3 cellular contexts compared by ENCODE assay signal in the genomic region with DNA sequence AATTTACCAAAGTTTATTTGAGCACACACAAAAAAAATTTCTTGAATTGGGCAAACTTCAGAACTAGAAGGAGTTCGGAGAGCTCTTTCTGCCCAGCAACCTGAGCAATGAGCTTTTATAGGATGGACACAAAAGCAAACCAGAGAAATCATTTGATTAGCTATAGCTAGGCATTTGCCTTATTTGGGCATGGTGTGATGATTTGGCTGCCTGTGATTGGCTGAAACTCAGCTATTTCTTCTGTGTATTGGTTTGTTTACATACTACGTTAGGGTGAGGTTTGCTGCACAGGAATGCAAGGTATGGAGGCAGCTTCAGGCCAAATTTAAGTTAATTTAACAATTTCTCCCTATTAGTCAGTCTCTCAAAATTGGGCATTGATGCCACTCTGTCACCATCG.
TF ChIP-seq lines count a peak whose summit lies in the region.

No MANE protein-coding gene starts in this region.

TF ChIP-seq in SK-N-SH, 30 proteins besides CTCF, POLR2A, EP300 and RAD21:
- TF ChIP-seq, protein P1, sequence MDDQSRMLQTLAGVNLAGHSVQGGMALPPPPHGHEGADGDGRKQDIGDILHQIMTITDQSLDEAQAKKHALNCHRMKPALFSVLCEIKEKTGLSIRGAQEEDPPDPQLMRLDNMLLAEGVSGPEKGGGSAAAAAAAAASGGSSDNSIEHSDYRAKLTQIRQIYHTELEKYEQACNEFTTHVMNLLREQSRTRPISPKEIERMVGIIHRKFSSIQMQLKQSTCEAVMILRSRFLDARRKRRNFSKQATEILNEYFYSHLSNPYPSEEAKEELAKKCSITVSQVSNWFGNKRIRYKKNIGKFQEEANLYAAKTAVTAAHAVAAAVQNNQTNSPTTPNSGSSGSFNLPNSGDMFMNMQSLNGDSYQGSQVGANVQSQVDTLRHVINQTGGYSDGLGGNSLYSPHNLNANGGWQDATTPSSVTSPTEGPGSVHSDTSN (IDR thresholded peaks at IDR 0.05): no peak
- TF ChIP-seq RFX5 (IDR thresholded peaks at IDR 0.05; ENCODE audit: low read length): peak; percentile 67; the same call in 1 of the 2 replicates

TF ChIP-seq in SK-N-SH treated with all-trans-retinoic acid at 6 μM for 48 hours, 23 proteins besides CTCF, POLR2A, EP300 and RAD21 (continued from another document):
- TF ChIP-seq, protein P2, sequence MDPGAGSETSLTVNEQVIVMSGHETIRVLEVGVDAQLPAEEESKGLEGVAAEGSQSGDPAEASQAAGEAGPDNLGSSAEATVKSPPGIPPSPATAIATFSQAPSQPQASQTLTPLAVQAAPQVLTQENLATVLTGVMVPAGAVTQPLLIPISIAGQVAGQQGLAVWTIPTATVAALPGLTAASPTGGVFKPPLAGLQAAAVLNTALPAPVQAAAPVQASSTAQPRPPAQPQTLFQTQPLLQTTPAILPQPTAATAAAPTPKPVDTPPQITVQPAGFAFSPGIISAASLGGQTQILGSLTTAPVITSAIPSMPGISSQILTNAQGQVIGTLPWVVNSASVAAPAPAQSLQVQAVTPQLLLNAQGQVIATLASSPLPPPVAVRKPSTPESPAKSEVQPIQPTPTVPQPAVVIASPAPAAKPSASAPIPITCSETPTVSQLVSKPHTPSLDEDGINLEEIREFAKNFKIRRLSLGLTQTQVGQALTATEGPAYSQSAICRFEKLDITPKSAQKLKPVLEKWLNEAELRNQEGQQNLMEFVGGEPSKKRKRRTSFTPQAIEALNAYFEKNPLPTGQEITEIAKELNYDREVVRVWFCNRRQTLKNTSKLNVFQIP (CRISPR knock-in tag; IDR thresholded peaks at IDR 0.05; ENCODE audit: borderline replicate concordance, low read depth): no peak
- TF ChIP-seq SNAI2 (CRISPR knock-in tag; IDR thresholded peaks at IDR 0.05): no peak
- no peak for TF ChIP-seq ISL1 (CRISPR knock-in tag; IDR thresholded peaks at IDR 0.05)
- TF ChIP-seq ZNF565 (CRISPR knock-in tag; conservative IDR thresholded peaks at IDR 0.05; ENCODE audit: low read depth): no peak
- no peak for TF ChIP-seq TCF4 (CRISPR knock-in tag; IDR thresholded peaks at IDR 0.05; ENCODE audit: borderline replicate concordance)
- TF ChIP-seq, protein P3, sequence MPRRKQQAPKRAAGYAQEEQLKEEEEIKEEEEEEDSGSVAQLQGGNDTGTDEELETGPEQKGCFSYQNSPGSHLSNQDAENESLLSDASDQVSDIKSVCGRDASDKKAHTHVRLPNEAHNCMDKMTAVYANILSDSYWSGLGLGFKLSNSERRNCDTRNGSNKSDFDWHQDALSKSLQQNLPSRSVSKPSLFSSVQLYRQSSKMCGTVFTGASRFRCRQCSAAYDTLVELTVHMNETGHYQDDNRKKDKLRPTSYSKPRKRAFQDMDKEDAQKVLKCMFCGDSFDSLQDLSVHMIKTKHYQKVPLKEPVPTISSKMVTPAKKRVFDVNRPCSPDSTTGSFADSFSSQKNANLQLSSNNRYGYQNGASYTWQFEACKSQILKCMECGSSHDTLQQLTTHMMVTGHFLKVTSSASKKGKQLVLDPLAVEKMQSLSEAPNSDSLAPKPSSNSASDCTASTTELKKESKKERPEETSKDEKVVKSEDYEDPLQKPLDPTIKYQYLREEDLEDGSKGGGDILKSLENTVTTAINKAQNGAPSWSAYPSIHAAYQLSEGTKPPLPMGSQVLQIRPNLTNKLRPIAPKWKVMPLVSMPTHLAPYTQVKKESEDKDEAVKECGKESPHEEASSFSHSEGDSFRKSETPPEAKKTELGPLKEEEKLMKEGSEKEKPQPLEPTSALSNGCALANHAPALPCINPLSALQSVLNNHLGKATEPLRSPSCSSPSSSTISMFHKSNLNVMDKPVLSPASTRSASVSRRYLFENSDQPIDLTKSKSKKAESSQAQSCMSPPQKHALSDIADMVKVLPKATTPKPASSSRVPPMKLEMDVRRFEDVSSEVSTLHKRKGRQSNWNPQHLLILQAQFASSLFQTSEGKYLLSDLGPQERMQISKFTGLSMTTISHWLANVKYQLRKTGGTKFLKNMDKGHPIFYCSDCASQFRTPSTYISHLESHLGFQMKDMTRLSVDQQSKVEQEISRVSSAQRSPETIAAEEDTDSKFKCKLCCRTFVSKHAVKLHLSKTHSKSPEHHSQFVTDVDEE (CRISPR knock-in tag; IDR thresholded peaks at IDR 0.05): no peak

TF ChIP-seq in H1, 55 proteins besides CTCF, POLR2A, EP300 and RAD21 (continued from another document):
- TF ChIP-seq GTF2F1 (IDR thresholded peaks at IDR 0.05; ENCODE audit: borderline replicate concordance, low read depth, low read length): no peak
- TF ChIP-seq, protein P4, sequence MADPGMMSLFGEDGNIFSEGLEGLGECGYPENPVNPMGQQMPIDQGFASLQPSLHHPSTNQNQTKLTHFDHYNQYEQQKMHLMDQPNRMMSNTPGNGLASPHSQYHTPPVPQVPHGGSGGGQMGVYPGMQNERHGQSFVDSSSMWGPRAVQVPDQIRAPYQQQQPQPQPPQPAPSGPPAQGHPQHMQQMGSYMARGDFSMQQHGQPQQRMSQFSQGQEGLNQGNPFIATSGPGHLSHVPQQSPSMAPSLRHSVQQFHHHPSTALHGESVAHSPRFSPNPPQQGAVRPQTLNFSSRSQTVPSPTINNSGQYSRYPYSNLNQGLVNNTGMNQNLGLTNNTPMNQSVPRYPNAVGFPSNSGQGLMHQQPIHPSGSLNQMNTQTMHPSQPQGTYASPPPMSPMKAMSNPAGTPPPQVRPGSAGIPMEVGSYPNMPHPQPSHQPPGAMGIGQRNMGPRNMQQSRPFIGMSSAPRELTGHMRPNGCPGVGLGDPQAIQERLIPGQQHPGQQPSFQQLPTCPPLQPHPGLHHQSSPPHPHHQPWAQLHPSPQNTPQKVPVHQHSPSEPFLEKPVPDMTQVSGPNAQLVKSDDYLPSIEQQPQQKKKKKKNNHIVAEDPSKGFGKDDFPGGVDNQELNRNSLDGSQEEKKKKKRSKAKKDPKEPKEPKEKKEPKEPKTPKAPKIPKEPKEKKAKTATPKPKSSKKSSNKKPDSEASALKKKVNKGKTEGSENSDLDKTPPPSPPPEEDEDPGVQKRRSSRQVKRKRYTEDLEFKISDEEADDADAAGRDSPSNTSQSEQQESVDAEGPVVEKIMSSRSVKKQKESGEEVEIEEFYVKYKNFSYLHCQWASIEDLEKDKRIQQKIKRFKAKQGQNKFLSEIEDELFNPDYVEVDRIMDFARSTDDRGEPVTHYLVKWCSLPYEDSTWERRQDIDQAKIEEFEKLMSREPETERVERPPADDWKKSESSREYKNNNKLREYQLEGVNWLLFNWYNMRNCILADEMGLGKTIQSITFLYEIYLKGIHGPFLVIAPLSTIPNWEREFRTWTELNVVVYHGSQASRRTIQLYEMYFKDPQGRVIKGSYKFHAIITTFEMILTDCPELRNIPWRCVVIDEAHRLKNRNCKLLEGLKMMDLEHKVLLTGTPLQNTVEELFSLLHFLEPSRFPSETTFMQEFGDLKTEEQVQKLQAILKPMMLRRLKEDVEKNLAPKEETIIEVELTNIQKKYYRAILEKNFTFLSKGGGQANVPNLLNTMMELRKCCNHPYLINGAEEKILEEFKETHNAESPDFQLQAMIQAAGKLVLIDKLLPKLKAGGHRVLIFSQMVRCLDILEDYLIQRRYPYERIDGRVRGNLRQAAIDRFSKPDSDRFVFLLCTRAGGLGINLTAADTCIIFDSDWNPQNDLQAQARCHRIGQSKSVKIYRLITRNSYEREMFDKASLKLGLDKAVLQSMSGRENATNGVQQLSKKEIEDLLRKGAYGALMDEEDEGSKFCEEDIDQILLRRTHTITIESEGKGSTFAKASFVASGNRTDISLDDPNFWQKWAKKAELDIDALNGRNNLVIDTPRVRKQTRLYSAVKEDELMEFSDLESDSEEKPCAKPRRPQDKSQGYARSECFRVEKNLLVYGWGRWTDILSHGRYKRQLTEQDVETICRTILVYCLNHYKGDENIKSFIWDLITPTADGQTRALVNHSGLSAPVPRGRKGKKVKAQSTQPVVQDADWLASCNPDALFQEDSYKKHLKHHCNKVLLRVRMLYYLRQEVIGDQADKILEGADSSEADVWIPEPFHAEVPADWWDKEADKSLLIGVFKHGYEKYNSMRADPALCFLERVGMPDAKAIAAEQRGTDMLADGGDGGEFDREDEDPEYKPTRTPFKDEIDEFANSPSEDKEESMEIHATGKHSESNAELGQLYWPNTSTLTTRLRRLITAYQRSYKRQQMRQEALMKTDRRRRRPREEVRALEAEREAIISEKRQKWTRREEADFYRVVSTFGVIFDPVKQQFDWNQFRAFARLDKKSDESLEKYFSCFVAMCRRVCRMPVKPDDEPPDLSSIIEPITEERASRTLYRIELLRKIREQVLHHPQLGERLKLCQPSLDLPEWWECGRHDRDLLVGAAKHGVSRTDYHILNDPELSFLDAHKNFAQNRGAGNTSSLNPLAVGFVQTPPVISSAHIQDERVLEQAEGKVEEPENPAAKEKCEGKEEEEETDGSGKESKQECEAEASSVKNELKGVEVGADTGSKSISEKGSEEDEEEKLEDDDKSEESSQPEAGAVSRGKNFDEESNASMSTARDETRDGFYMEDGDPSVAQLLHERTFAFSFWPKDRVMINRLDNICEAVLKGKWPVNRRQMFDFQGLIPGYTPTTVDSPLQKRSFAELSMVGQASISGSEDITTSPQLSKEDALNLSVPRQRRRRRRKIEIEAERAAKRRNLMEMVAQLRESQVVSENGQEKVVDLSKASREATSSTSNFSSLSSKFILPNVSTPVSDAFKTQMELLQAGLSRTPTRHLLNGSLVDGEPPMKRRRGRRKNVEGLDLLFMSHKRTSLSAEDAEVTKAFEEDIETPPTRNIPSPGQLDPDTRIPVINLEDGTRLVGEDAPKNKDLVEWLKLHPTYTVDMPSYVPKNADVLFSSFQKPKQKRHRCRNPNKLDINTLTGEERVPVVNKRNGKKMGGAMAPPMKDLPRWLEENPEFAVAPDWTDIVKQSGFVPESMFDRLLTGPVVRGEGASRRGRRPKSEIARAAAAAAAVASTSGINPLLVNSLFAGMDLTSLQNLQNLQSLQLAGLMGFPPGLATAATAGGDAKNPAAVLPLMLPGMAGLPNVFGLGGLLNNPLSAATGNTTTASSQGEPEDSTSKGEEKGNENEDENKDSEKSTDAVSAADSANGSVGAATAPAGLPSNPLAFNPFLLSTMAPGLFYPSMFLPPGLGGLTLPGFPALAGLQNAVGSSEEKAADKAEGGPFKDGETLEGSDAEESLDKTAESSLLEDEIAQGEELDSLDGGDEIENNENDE (IDR thresholded peaks at IDR 0.05; ENCODE audit: insufficient replicate concordance, low read length): peak; percentile 56
- no peak for TF ChIP-seq CBX8 (IDR thresholded peaks at IDR 0.05; ENCODE audit: borderline replicate concordance, low read depth, low read length)
- TF ChIP-seq TBP (IDR thresholded peaks at IDR 0.05; ENCODE audit: low read depth, low read length): no peak
- TF ChIP-seq POLR2AphosphoS5 (IDR thresholded peaks at IDR 0.05; ENCODE audit: low read depth, low read length): no peak
- peak; percentile 65; the same call in 1 of the 2 replicates for TF ChIP-seq TEAD4 (IDR thresholded peaks at IDR 0.05; ENCODE audit: low read depth, low read length)
- TF ChIP-seq, protein P5, sequence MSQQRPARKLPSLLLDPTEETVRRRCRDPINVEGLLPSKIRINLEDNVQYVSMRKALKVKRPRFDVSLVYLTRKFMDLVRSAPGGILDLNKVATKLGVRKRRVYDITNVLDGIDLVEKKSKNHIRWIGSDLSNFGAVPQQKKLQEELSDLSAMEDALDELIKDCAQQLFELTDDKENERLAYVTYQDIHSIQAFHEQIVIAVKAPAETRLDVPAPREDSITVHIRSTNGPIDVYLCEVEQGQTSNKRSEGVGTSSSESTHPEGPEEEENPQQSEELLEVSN (IDR thresholded peaks at IDR 0.05): no peak
- no peak for TF ChIP-seq GABPA (IDR thresholded peaks at IDR 0.05; ENCODE audit: borderline replicate concordance, insufficient read depth, low read length)
- TF ChIP-seq SRF (IDR thresholded peaks at IDR 0.05; ENCODE audit: low read depth, low read length): peak; percentile 99
- no peak for TF ChIP-seq SIRT6 (IDR thresholded peaks at IDR 0.05; ENCODE audit: low read length)
- TF ChIP-seq BRCA1 (IDR thresholded peaks at IDR 0.05; ENCODE audit: low read depth, low read length): no peak
- TF ChIP-seq HDAC6 (IDR thresholded peaks at IDR 0.05; ENCODE audit: low read depth, low read length): no peak
- TF ChIP-seq RBBP5 (IDR thresholded peaks at IDR 0.05; ENCODE audit: borderline replicate concordance, low read depth, low read length): no peak
- TF ChIP-seq RXRA (IDR thresholded peaks at IDR 0.05; ENCODE audit: insufficient read depth, low read depth, low read length): no peak
- no peak for TF ChIP-seq HDAC2 (IDR thresholded peaks at IDR 0.05; ENCODE audit: borderline replicate concordance in 1 of 2, low read depth in 2 of 2, low read length in 2 of 2)
- TF ChIP-seq NANOG (IDR thresholded peaks at IDR 0.05; ENCODE audit: insufficient read depth, low read depth, low read length, poor library complexity, severe bottlenecking): no peak
TF ChIP-seq in H1: peak in this region for 4.
